ENCODE assay signal across 1 cellular context in the genomic region with DNA sequence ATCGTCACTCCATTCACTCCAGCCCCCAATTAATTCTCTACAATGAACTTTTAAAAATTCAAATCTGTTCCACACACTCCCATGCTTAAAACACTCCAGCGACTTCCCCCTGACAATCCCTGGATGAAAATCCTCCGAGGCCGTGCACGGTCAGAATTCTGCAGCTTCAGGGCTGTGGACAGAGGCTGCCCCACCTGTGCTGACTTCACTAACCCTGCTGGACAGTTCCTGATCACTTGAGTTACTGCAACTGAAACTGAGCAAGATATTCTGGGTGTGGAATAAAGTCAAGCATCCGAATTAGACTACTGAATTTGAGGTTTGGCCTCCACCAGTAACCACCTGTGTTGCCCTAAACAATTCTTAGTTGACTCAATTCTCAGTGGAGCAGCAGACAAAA.
TF ChIP-seq lines count a peak whose summit lies in the region.

No MANE protein-coding gene starts in this region.

TF ChIP-seq in IMR-90, 13 proteins besides CTCF, POLR2A, EP300 and RAD21 (continued from another document):
- TF ChIP-seq ELK1 (IDR thresholded peaks at IDR 0.05; ENCODE audit: borderline replicate concordance, low read depth, low read length) = no peak
